ENCODE assay signal across 22 cellular contexts in genomic region chrX:43899878-43900815, GRCh38. TPM values are rescaled to one million over a fixed set of nuclear protein-coding genes. Genes with fewer than 3 reads are reported as not detected.
"Had no signal": no experiment of that assay in that cellular context is flagged by ENCODE, and none has a peak within 500 bp of the region (broad histone marks: within the 10 kb centered on the region; RNA-seq: fewer than 3 reads in every experiment).

No MANE protein-coding gene starts in this region.

- H3K27ac Mint-ChIP-seq: activated CD4-positive, alpha-beta T cell treated with anti-CD3 and anti-CD28 coated beads, Interleukin-2, amount 10 ng/mL, durations not matched to agents 7 days and 5 days; activated CD8-positive, alpha-beta T cell treated with anti-CD3 and anti-CD28 coated beads, Interleukin-2, amount 10 ng/mL, durations not matched to agents 7 days and 5 days; activated naive CD4-positive, alpha-beta T cell treated with anti-CD3 and anti-CD28 coated beads, Interleukin-2, amount 50 U/mL, for 24 hours; effector memory CD8-positive, alpha-beta T cell; immature natural killer cell; naive thymus-derived CD4-positive, alpha-beta T cell; neural progenitor cell; stimulated activated naive CD8-positive, alpha-beta T cell treated with anti-CD3 and anti-CD28 coated beads, Interleukin-15, Interleukin-2, amounts not matched to agents 100 ng/mL and 50 ng/mL, for 24 hours had no signal

- DNase-seq: activated CD4-positive, alpha-beta T cell treated with anti-CD3 and anti-CD28 coated beads, Interleukin-2, amount 10 ng/mL, durations not matched to agents 7 days and 5 days; activated CD4-positive, CD25-positive, alpha-beta regulatory T cell treated with anti-CD3 and anti-CD28 coated beads, Interleukin-2, amount 50 U/mL, for 72 hours; activated CD8-positive, alpha-beta T cell treated with anti-CD3 and anti-CD28 coated beads, Interleukin-2, amount 10 ng/mL, durations not matched to agents 7 days and 5 days; activated gamma-delta T cell treated with Interleukin-2 at 50 U/mL for 16 hours; aorta; brain microvascular endothelial cell; central memory CD4-positive, alpha-beta T cell; dorsolateral prefrontal cortex; effector memory CD8-positive, alpha-beta T cell; heart right ventricle; immature natural killer cell; left lung; naive thymus-derived CD4-positive, alpha-beta T cell; stimulated activated CD4-positive, alpha-beta T cell treated with anti-CD3 and anti-CD28 coated beads, Interleukin-1b, Interleukin-23, amount 100 ng/mL, for 48 hours; transverse colon had no signal

- H3K9me3 ChIP-seq: esophagus muscularis mucosa, heart right ventricle, left lung, right atrium auricular region, transverse colon had no signal

- H3K27me3 ChIP-seq: brain microvascular endothelial cell, esophagus muscularis mucosa, left lung, neural progenitor cell, transverse colon had no signal

- H3K4me2 ChIP-seq: neural progenitor cell had no signal

- H2AFZ ChIP-seq: neural progenitor cell had no signal

- H3K9ac ChIP-seq: neural progenitor cell had no signal

- H3K4me3 Mint-ChIP-seq: activated CD4-positive, alpha-beta T cell treated with anti-CD3 and anti-CD28 coated beads, Interleukin-2, amount 10 ng/mL, durations not matched to agents 7 days and 5 days; activated CD8-positive, alpha-beta T cell treated with anti-CD3 and anti-CD28 coated beads, Interleukin-2, amount 10 ng/mL, durations not matched to agents 7 days and 5 days; activated naive CD4-positive, alpha-beta T cell treated with anti-CD3 and anti-CD28 coated beads, Interleukin-2, amount 50 U/mL, for 24 hours; effector memory CD8-positive, alpha-beta T cell; immature natural killer cell; naive thymus-derived CD4-positive, alpha-beta T cell; neural progenitor cell; stimulated activated naive CD8-positive, alpha-beta T cell treated with anti-CD3 and anti-CD28 coated beads, Interleukin-15, Interleukin-2, amounts not matched to agents 100 ng/mL and 50 ng/mL, for 24 hours had no signal

- ATAC-seq: activated CD8-positive, alpha-beta T cell treated with anti-CD3 and anti-CD28 coated beads, Interleukin-2, amount 10 ng/mL, durations not matched to agents 7 days and 5 days; effector memory CD8-positive, alpha-beta T cell; heart right ventricle; left lung; naive thymus-derived CD4-positive, alpha-beta T cell had no signal

- H3K27me3 Mint-ChIP-seq: activated CD4-positive, alpha-beta T cell treated with anti-CD3 and anti-CD28 coated beads, Interleukin-2, amount 10 ng/mL, durations not matched to agents 7 days and 5 days; activated naive CD4-positive, alpha-beta T cell treated with anti-CD3 and anti-CD28 coated beads, Interleukin-2, amount 50 U/mL, for 24 hours; naive thymus-derived CD4-positive, alpha-beta T cell; stimulated activated naive CD8-positive, alpha-beta T cell treated with anti-CD3 and anti-CD28 coated beads, Interleukin-15, Interleukin-2, amounts not matched to agents 100 ng/mL and 50 ng/mL, for 24 hours had no signal

- H3K36me3 Mint-ChIP-seq: activated naive CD4-positive, alpha-beta T cell treated with anti-CD3 and anti-CD28 coated beads, Interleukin-2, amount 50 U/mL, for 24 hours; immature natural killer cell; naive thymus-derived CD4-positive, alpha-beta T cell; neural progenitor cell had no signal

- H3K27ac ChIP-seq: brain microvascular endothelial cell, dorsolateral prefrontal cortex, heart right ventricle, left lung, neural progenitor cell, right atrium auricular region, transverse colon, VCaP had no signal

- H3K9me3 Mint-ChIP-seq: activated CD4-positive, alpha-beta T cell treated with anti-CD3 and anti-CD28 coated beads, Interleukin-2, amount 10 ng/mL, durations not matched to agents 7 days and 5 days; activated naive CD4-positive, alpha-beta T cell treated with anti-CD3 and anti-CD28 coated beads, Interleukin-2, amount 50 U/mL, for 24 hours; effector memory CD8-positive, alpha-beta T cell; immature natural killer cell; naive thymus-derived CD4-positive, alpha-beta T cell; neural progenitor cell; stimulated activated naive CD8-positive, alpha-beta T cell treated with anti-CD3 and anti-CD28 coated beads, Interleukin-15, Interleukin-2, amounts not matched to agents 100 ng/mL and 50 ng/mL, for 24 hours had no signal

- H3K36me3 ChIP-seq: brain microvascular endothelial cell, esophagus muscularis mucosa, heart right ventricle, left lung, neural progenitor cell, right atrium auricular region, transverse colon had no signal

- H3K4me3 ChIP-seq: dorsolateral prefrontal cortex, esophagus muscularis mucosa, heart right ventricle, left lung, neural progenitor cell, right atrium auricular region, transverse colon had no signal

- H3K4me1 ChIP-seq: esophagus muscularis mucosa, left lung, neural progenitor cell, right atrium auricular region, transverse colon had no signal

- H3K4me1 Mint-ChIP-seq: activated CD4-positive, alpha-beta T cell treated with anti-CD3 and anti-CD28 coated beads, Interleukin-2, amount 10 ng/mL, durations not matched to agents 7 days and 5 days; activated naive CD4-positive, alpha-beta T cell treated with anti-CD3 and anti-CD28 coated beads, Interleukin-2, amount 50 U/mL, for 24 hours; immature natural killer cell; naive thymus-derived CD4-positive, alpha-beta T cell; neural progenitor cell had no signal

RNA-seq across cellular contexts. Expression of gene MAOB, which starts 17.9 kb away (rescaled TPM):
- total RNA-seq: activated CD4-positive, alpha-beta T cell treated with anti-CD3 and anti-CD28 coated beads, Interleukin-2, amount 10 ng/mL, durations not matched to agents 7 days and 5 days; activated CD8-positive, alpha-beta T cell treated with anti-CD3 and anti-CD28 coated beads, Interleukin-2, amount 10 ng/mL, durations not matched to agents 7 days and 5 days; lung microvascular endothelial cell; naive thymus-derived CD4-positive, alpha-beta T cell had no signal
- polyA plus RNA-seq: naive thymus-derived CD4-positive, alpha-beta T cell had no signal
